In genomic region chr1:95381980-95382379, GRCh38 we compare ENCODE assay signal across 19 cellular contexts.
"Had no signal": no experiment of that assay in that cellular context is flagged by ENCODE, and none has a peak within 500 bp of the region (broad histone marks: within the 10 kb centered on the region; RNA-seq: fewer than 3 reads in every experiment).

No MANE protein-coding gene starts in this region.

- H3K4me3 ChIP-seq: adrenal gland, breast epithelium, tibial artery had no signal

- H3K27ac ChIP-seq: breast epithelium, tibial artery had no signal

- H3K4me3 Mint-ChIP-seq: activated T-cell treated with anti-CD3 and anti-CD28 coated beads, Interleukin-2, amount 50 U/mL, for 72 hours; nephron progenitor cell had no signal

- H3K27ac Mint-ChIP-seq: activated naive CD4-positive, alpha-beta T cell treated with anti-CD3 and anti-CD28 coated beads, Interleukin-2, amount 50 U/mL, for 72 hours; activated T-cell treated with anti-CD3 and anti-CD28 coated beads, Interleukin-2, amount 50 U/mL, for 72 hours; nephron progenitor cell had no signal

- H3K4me1 Mint-ChIP-seq: nephron progenitor cell had no signal

- H3K36me3 ChIP-seq: adrenal gland, breast epithelium, tibial artery had no signal

- H3K4me1 ChIP-seq: adrenal gland, breast epithelium, tibial artery had no signal

- H3K27me3 ChIP-seq: adrenal gland, breast epithelium, tibial artery had no signal

- H3K9me3 ChIP-seq: adrenal gland, breast epithelium, tibial artery had no signal

- H3K9me3 Mint-ChIP-seq: activated naive CD4-positive, alpha-beta T cell treated with anti-CD3 and anti-CD28 coated beads, Interleukin-2, amount 50 U/mL, for 72 hours; nephron progenitor cell had no signal

- H3K36me3 Mint-ChIP-seq: activated naive CD4-positive, alpha-beta T cell treated with anti-CD3 and anti-CD28 coated beads, Interleukin-2, amount 50 U/mL, for 72 hours had no signal

- DNase-seq: activated CD4-positive, alpha-beta T cell treated with anti-CD3 and anti-CD28 coated beads, Interleukin-2, amount 50 U/mL, for 1 hour; activated CD8-positive, alpha-beta memory T cell treated with anti-CD3 and anti-CD28 coated beads for 24 hours; activated gamma-delta T cell treated with Interleukin-2 at 50 U/mL for 16 hours; activated T-cell treated with anti-CD3 and anti-CD28 coated beads, Interleukin-2, amount 50 U/mL, for 72 hours; cortex of kidney; foreskin melanocyte; hypothalamus; kidney; midbrain; nephron progenitor cell; occipital lobe; stimulated activated CD4-positive, alpha-beta T cell treated with anti-CD3 and anti-CD28 coated beads, Interleukin-12 subunit alpha, Interleukin-12 subunit beta, amount 100 ng/mL, for 4 hours; stimulated activated CD4-positive, alpha-beta T cell treated with anti-CD3 and anti-CD28 coated beads, Interleukin-1b, Interleukin-23, amount 100 ng/mL, for 48 hours; stimulated activated naive CD8-positive, alpha-beta T cell treated with anti-CD3 and anti-CD28 coated beads, Interleukin-15, Interleukin-2, amounts not matched to agents 100 U/mL and 50 U/mL, for 24 hours; substantia nigra; tibial artery had no signal
